Comparison of ENCODE assay signal across 8 cellular contexts in the genomic region with DNA sequence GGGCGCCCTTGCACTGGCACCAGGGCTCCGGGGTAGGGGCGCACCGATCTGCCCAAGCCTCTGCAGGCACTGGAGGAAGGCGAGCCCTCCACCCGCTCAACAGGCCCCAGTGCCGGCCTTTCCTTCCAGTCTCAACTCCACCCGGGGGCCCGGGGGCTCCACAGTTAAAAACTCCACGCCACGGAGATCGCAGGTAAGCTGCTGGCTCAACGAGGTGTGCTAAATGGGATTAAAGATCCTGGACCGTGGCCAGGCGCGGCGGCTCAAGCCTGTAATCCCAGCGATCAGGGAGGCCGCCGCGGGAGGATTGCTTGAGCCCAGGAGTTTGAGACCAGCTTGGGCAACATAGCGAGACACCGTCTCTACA. TPM values are rescaled to one million over a fixed set of nuclear protein-coding genes. Genes with fewer than 3 reads are reported as not detected.
A peak's percentile ranks its signal among the peaks of the same experiment; 100 is the strongest.
DNase-seq lines count a peak whose midpoint lies in the region; ATAC-seq and TF ChIP-seq lines count a peak whose summit lies in the region.

No MANE protein-coding gene starts in this region.

- H3K27ac ChIP-seq in WERI-Rb-1, result peak overlapping the region; percentile 91
- peak overlapping the region in 3 of 4 donors; percentile 89 to 93 (median 91) for H3K27ac ChIP-seq in gastroesophageal sphincter

- TF ChIP-seq POLR2A in gastroesophageal sphincter (IDR thresholded peaks at IDR 0.05), result no peak

- H3K27me3 ChIP-seq in H7 (ENCODE audit: control insufficient read depth, insufficient read depth, low read length), result no peaks in the 10 kb centered on the region
- H3K27me3 ChIP-seq in WERI-Rb-1 (ENCODE audit: insufficient read depth, low read depth, severe bottlenecking), result no peaks in the 10 kb centered on the region
- H3K27me3 ChIP-seq in gastroesophageal sphincter, result no peaks in the 10 kb centered on the region

- TF ChIP-seq EP300 in gastroesophageal sphincter (IDR thresholded peaks at IDR 0.05), result no peak

- H3K4me3 ChIP-seq in H7 (ENCODE audit: insufficient read depth, low read depth, low read length) (no peak overlapping the region), WERI-Rb-1 (ENCODE audit: low read depth, low read length) (peak overlapping the region; percentile 44), gastroesophageal sphincter (peak overlapping the region in 1 of 2 donors; percentile 99), retinal pigment epithelial cell (ENCODE audit: low read length) (peak overlapping the region; percentile 43)

- peaks cover 0 to 34% (median 5%) of the 10 kb centered on the region in 3 donors for H3K4me1 ChIP-seq in gastroesophageal sphincter

- peaks cover 7% of the 10 kb centered on the region for H3K36me3 ChIP-seq in H7 (replicated peaks; ENCODE audit: control insufficient read depth, insufficient read depth, low read length)
- H3K36me3 ChIP-seq in WERI-Rb-1, result peaks cover 29% of the 10 kb centered on the region
- peaks cover 0 to 22% of the 10 kb centered on the region in 2 donors for H3K36me3 ChIP-seq in gastroesophageal sphincter

- no CpG with 5 or more reads among the region's 23 CpGs for WGBS in gastroesophageal sphincter (ENCODE audit: low coverage in 1 of 2), 2 donors

- DNase-seq in H7, result peak; percentile 56
- peak; percentile 94 for DNase-seq in WERI-Rb-1
- no peak for DNase-seq in retinal pigment epithelial cell (ENCODE audit: low read depth)
- DNase-seq in medulla oblongata (ENCODE audit: extremely low spot score), result no peak
- DNase-seq in stimulated activated CD4-positive, alpha-beta T cell treated with anti-CD3 and anti-CD28 coated beads, Interleukin-12 subunit alpha, Interleukin-12 subunit beta, amount 100 ng/mL, for 4 hours, result no peak
- DNase-seq in effector CD4-positive, alpha-beta T cell, result no peak

- TF ChIP-seq CTCF in WERI-Rb-1 (IDR thresholded peaks at IDR 0.05; ENCODE audit: low read depth, low read length) (no peak), gastroesophageal sphincter (IDR thresholded peaks at IDR 0.05) (no peak), retinal pigment epithelial cell (conservative IDR thresholded peaks at IDR 0.05; ENCODE audit: low read depth, low read length) (no peak)

- no peaks in the 10 kb centered on the region for H3K9me3 ChIP-seq in WERI-Rb-1 (ENCODE audit: severe bottlenecking)
- H3K9me3 ChIP-seq in gastroesophageal sphincter, result no peaks in the 10 kb centered on the region

- no peak for ATAC-seq in gastroesophageal sphincter
- no peak for ATAC-seq in GM19463 (IDR thresholded peaks at IDR 0.05; ENCODE audit: unreplicated experiment)

RNA-seq across cellular contexts. Expression of gene HSF2BP, which starts 0.5 kb away (rescaled TPM):
- total RNA-seq in H7 (2014; rRNA removed; shearing (Covaris generic)), result 0.52 and 0.85 TPM in 2 replicates
- total RNA-seq in gastroesophageal sphincter, result 1 to 10 TPM in 2 of 4 donors, under 1 TPM in 2; 0.40 to 2.4 (median 1.2) TPM

RNA-seq across cellular contexts. Expression of gene RRP1B, which starts 0.6 kb away (rescaled TPM):
- 63.9 and 70.1 TPM in 2 replicates for total RNA-seq in H7 (2014; rRNA removed; shearing (Covaris generic))
- total RNA-seq in gastroesophageal sphincter, result 10 to 100 TPM; 17.8 to 23.7 (median 21.2) TPM

Comparison
In these comparisons a context has a peak if more than half of its experiments do, and no peak if none do; other contexts are left out.
1. DNase-seq: peak in H7 (single experiment) and WERI-Rb-1 (single experiment); none in retinal pigment epithelial cell (single experiment), medulla oblongata (single experiment), stimulated activated CD4-positive, alpha-beta T cell treated with anti-CD3 and anti-CD28 coated beads, Interleukin-12 subunit alpha, Interleukin-12 subunit beta, amount 100 ng/mL, for 4 hours (single experiment) and effector CD4-positive, alpha-beta T cell (single experiment).